Comparison of ENCODE assay signal across 9 cellular contexts in the genomic region with DNA sequence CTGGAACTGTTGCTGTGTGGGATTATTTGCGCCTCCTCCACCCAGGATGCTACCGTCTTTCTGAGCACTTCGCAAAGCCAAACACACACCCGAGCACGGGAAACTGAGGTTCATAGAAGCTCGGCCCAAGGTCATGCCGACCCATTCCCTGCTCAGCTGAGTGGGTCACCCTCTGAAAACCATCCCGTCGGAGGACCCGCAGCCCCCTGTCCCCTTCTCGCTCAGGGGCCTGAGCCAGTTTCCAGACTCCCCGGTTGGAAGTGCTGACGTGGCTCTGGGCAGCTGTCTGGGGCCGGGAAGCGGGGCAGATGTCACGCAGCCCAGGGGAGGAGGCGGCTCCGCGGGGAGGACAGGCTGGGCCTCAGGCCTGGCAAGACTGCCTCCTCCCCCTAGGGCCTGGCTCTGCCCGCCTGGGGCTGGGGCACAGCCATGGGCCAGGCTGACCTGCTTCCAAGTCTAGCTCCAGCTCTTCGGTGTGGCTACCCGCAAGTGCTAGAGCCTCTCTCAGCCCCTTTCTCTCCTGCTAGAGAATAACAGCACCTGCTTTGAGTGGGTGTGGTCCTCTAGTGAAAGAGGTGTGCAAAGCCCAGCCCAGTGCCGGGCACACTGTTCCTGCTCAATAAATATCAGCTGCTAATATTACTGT. TPM values are rescaled to one million over a fixed set of nuclear protein-coding genes. Genes with fewer than 3 reads are reported as not detected.
A peak's percentile ranks its signal among the peaks of the same experiment; 100 is the strongest.
DNase-seq lines count a peak whose midpoint lies in the region; ATAC-seq and TF ChIP-seq lines count a peak whose summit lies in the region.
"Had no signal": no experiment of that assay in that cellular context is flagged by ENCODE, and none has a peak within 500 bp of the region (broad histone marks: within the 10 kb centered on the region; RNA-seq: fewer than 3 reads in every experiment).

No MANE protein-coding gene starts in this region.

- peak overlapping the region; percentile 71 to 85 (median 82) for H3K4me3 Mint-ChIP-seq in CD4-positive, CD25-positive, alpha-beta regulatory T cell
- H3K4me3 Mint-ChIP-seq: T-helper 1 cell treated with Interleukin-12 subunit alpha and Interleukin-12 subunit beta and Interleukin-4 antibody, amounts not matched to agents 30 μg/mL and 1 μg/mL, for 36 hours had no signal

- in situ Hi-C loops in astrocyte of the cerebellum (cut with HindIII; ENCODE audit: low sequenced_read_pairs): no loop called here

- no peaks in the 10 kb centered on the region for H3K36me3 Mint-ChIP-seq in CD4-positive, CD25-positive, alpha-beta regulatory T cell

- peak overlapping the region; percentile 88 to 92 (median 90) for H3K27ac Mint-ChIP-seq in CD4-positive, CD25-positive, alpha-beta regulatory T cell
- H3K27ac Mint-ChIP-seq: T-helper 1 cell treated with Interleukin-12 subunit alpha and Interleukin-12 subunit beta and Interleukin-4 antibody, amounts not matched to agents 30 μg/mL and 1 μg/mL, for 36 hours had no signal

- peaks cover 45% of the 10 kb centered on the region for H3K4me1 ChIP-seq in CD4-positive, CD25-positive, alpha-beta regulatory T cell (ENCODE audit: control insufficient read depth, insufficient read depth, low read length, poor library complexity, severe bottlenecking)
- peaks cover 13% of the 10 kb centered on the region for H3K4me1 ChIP-seq in rectal smooth muscle tissue (ENCODE audit: control insufficient read depth, insufficient read depth, low read length)

- H3K27ac ChIP-seq in CD4-positive, CD25-positive, alpha-beta regulatory T cell (ENCODE audit: insufficient read depth, low read length, poor library complexity, severe bottlenecking): peak overlapping the region; percentile 63
- peak overlapping the region; percentile 82 for H3K27ac ChIP-seq in rectal smooth muscle tissue (ENCODE audit: low read depth, low read length)

- no peak overlapping the region for H3K9ac ChIP-seq in rectal smooth muscle tissue (ENCODE audit: low read length)

- H3K27me3 Mint-ChIP-seq in CD4-positive, CD25-positive, alpha-beta regulatory T cell: no peaks in the 10 kb centered on the region

- H3K27me3 ChIP-seq in CD4-positive, CD25-positive, alpha-beta regulatory T cell (ENCODE audit: control insufficient read depth, insufficient read depth, low read length): no peaks in the 10 kb centered on the region
- no peaks in the 10 kb centered on the region for H3K27me3 ChIP-seq in rectal smooth muscle tissue (ENCODE audit: control insufficient read depth, insufficient read depth, low read length)

- H3K4me1 Mint-ChIP-seq in CD4-positive, CD25-positive, alpha-beta regulatory T cell: peaks cover 18 to 59% (median 40%) of the 10 kb centered on the region in 4 donors

- no peaks in the 10 kb centered on the region for H3K9me3 Mint-ChIP-seq in CD4-positive, CD25-positive, alpha-beta regulatory T cell
- H3K9me3 Mint-ChIP-seq: T-helper 1 cell treated with Interleukin-12 subunit alpha and Interleukin-12 subunit beta and Interleukin-4 antibody, amounts not matched to agents 30 μg/mL and 1 μg/mL, for 36 hours had no signal

- peak in 2 of 3 donors; percentile 32 to 73 for DNase-seq in CD4-positive, CD25-positive, alpha-beta regulatory T cell
- DNase-seq in NCI-H2029 treated with DMSO at 0.1 percent for 48 hours (lab: John Stamatoyannopoulos, UW): peak; percentile 77
- DNase-seq in astrocyte of the cerebellum (ENCODE audit: low read depth): no peak
- DNase-seq in hypothalamus (lab: John Stamatoyannopoulos, UW): peak in 42 of 51 donors; percentile 45 to 91 (median 79)
- no peak for DNase-seq in SKM-1 treated with dmso at 0.1 percent for 144 hours (lab: John Stamatoyannopoulos, UW; ENCODE audit: unreplicated experiment)

- no peaks in the 10 kb centered on the region for H3K36me3 ChIP-seq in CD4-positive, CD25-positive, alpha-beta regulatory T cell (ENCODE audit: control insufficient read depth, insufficient read depth, low read length)
- no peaks in the 10 kb centered on the region for H3K36me3 ChIP-seq in rectal smooth muscle tissue (ENCODE audit: control insufficient read depth, insufficient read depth, low read length)

- TF ChIP-seq CTCF in astrocyte of the cerebellum (IDR thresholded peaks at IDR 0.05; ENCODE audit: low read depth, low read length, missing control alignments): no peak

- H3K4me3 ChIP-seq in CD4-positive, CD25-positive, alpha-beta regulatory T cell (ENCODE audit: low read depth, low read length): no peak overlapping the region
- H3K4me3 ChIP-seq in astrocyte of the cerebellum (ENCODE audit: low read depth, low read length) (peak overlapping the region; percentile 34), rectal smooth muscle tissue (ENCODE audit: low read length) (peak overlapping the region; percentile 70)

- ATAC-seq in CD4-positive, CD25-positive, alpha-beta regulatory T cell (ENCODE audit: low read depth in 2 of 2): peak; percentile 10 to 14
- ATAC-seq in GM18511 (IDR thresholded peaks at IDR 0.05; ENCODE audit: unreplicated experiment) (peak; percentile 25), GM21737 (IDR thresholded peaks at IDR 0.05; ENCODE audit: unreplicated experiment) (no peak)

- H3K9me3 ChIP-seq in CD4-positive, CD25-positive, alpha-beta regulatory T cell (ENCODE audit: control insufficient read depth in 2 of 2, low read length in 2 of 2): no peaks in the 10 kb centered on the region

RNA-seq across cellular contexts. Expression of gene CXXC5, which starts 9.9 kb away (rescaled TPM):
- 4.6 TPM for total RNA-seq in CD4-positive, CD25-positive, alpha-beta regulatory T cell
- polyA plus RNA-seq in CD4-positive, CD25-positive, alpha-beta regulatory T cell: 10 to 100 TPM in 1 of 4 donors, 1 to 10 TPM in 3; 7.2 to 12.7 (median 8.4) TPM

Comparison
In these comparisons a context has a peak if more than half of its experiments do, and no peak if none do; other contexts are left out.
1. DNase-seq: peak in CD4-positive, CD25-positive, alpha-beta regulatory T cell (2 of 3), NCI-H2029 treated with DMSO at 0.1 percent for 48 hours (single experiment) and hypothalamus (42 of 51); none in astrocyte of the cerebellum (single experiment) and SKM-1 treated with dmso at 0.1 percent for 144 hours (single experiment).